ENCODE assay signal across 8 cellular contexts in genomic region chr22:23071163-23072034, GRCh38. TPM values are rescaled to one million over a fixed set of nuclear protein-coding genes. Genes with fewer than 3 reads are reported as not detected.
DNase-seq lines count a peak whose midpoint lies in the region; ATAC-seq and TF ChIP-seq lines count a peak whose summit lies in the region.

No MANE protein-coding gene starts in this region.

- peak overlapping the region; percentile 54 for H3K4me3 ChIP-seq in H7 (ENCODE audit: insufficient read depth, low read depth, low read length)
- H3K4me3 ChIP-seq in iPS-11a (ENCODE audit: low read depth, low read length): peak overlapping the region; percentile 45
- peak overlapping the region in 4 of 7 experiments; percentile 37 to 51 (median 44) for H3K4me3 ChIP-seq in skin epidermis

- ATAC-seq in HG02759 (IDR thresholded peaks at IDR 0.05; ENCODE audit: unreplicated experiment) (no peak), HG02588 (IDR thresholded peaks at IDR 0.05; ENCODE audit: unreplicated experiment) (no peak), GM19324 (IDR thresholded peaks at IDR 0.05; ENCODE audit: low FRiP score, unreplicated experiment) (no peak)

- DNase-seq in H7: no peak
- DNase-seq in activated CD4-positive, alpha-beta T cell treated with anti-CD3 and anti-CD28 coated beads, Interleukin-2, amount 50 U/mL, for 48 hours: no peak

- peaks cover 32% of the 10 kb centered on the region for H3K27me3 ChIP-seq in H7 (ENCODE audit: control insufficient read depth, insufficient read depth, low read length)

- H3K36me3 ChIP-seq in H7 (replicated peaks; ENCODE audit: control insufficient read depth, insufficient read depth, low read length): no peaks in the 10 kb centered on the region

- H3K27ac ChIP-seq in VCaP (peak overlapping the region; percentile 78; the same call in 1 of the 2 replicates), skin epidermis (peak overlapping the region in 1 of 21 experiments; percentile 58)

- TF ChIP-seq CTCF in VCaP (conservative IDR thresholded peaks at IDR 0.05): no peak

RNA-seq across cellular contexts. Expression of gene GNAZ, which starts 1.1 kb away (rescaled TPM):
- 18.0 and 24.4 TPM in 2 replicates for total RNA-seq in H7 (2014; rRNA removed; shearing (Covaris generic))
